Comparison of ENCODE assay signal across 9 cellular contexts in genomic region chr9:113564804-113565237, GRCh38.
DNase-seq lines count a peak whose midpoint lies in the region; ATAC-seq and TF ChIP-seq lines count a peak whose summit lies in the region.
"Had no signal": no experiment of that assay in that cellular context is flagged by ENCODE, and none has a peak within 500 bp of the region (broad histone marks: within the 10 kb centered on the region; RNA-seq: fewer than 3 reads in every experiment).

No MANE protein-coding gene starts in this region.

- no peak overlapping the region for H3K27ac ChIP-seq in ectodermal cell (ENCODE audit: insufficient read depth, low read depth, low read length, poor library complexity, severe bottlenecking)
- peak overlapping the region; percentile 78 for H3K27ac ChIP-seq in lower lobe of right lung
- H3K27ac ChIP-seq in temporal lobe (ENCODE audit: low read depth, low read length), result peak overlapping the region; percentile 83

- H3K4me3 ChIP-seq in ectodermal cell (ENCODE audit: insufficient read depth, low read depth, low read length) (peak overlapping the region; percentile 26), lower lobe of right lung (peak overlapping the region; percentile 60)

- WGBS in ectodermal cell, 2 experiments, result 4 to 5% methylated on average over 18 of the region's 18 CpGs

- DNase-seq in D341Med (ENCODE audit: low spot score) (peak; percentile 47), NCI-H2171 treated with DMSO at 0.1 percent for 48 hours (lab: John Stamatoyannopoulos, UW) (peak; percentile 53), lower lobe of right lung (peak; percentile 74)

- H3K36me3 ChIP-seq in ectodermal cell (ENCODE audit: control insufficient read depth, insufficient read depth, low read length) (no peaks in the 10 kb centered on the region), lower lobe of right lung (no peaks in the 10 kb centered on the region)

- H3K4me1 ChIP-seq in ectodermal cell (ENCODE audit: control insufficient read depth, insufficient read depth, low read length) (peaks cover 23% of the 10 kb centered on the region), lower lobe of right lung (peaks cover 59% of the 10 kb centered on the region)

- H3K9me3 ChIP-seq in ectodermal cell (ENCODE audit: control insufficient read depth, low read length) (no peaks in the 10 kb centered on the region), lower lobe of right lung (no peaks in the 10 kb centered on the region)

- ATAC-seq in lower lobe of right lung, result peak; percentile 83 to 85
- ATAC-seq in GM18909 (IDR thresholded peaks at IDR 0.05; ENCODE audit: poor library complexity, unreplicated experiment), result no peak
- no peak for ATAC-seq in GM18519 (IDR thresholded peaks at IDR 0.05; ENCODE audit: low FRiP score, unreplicated experiment)
- ATAC-seq in GM21381 (IDR thresholded peaks at IDR 0.05; ENCODE audit: unreplicated experiment), result no peak
- ATAC-seq: naive thymus-derived CD8-positive, alpha-beta T cell had no signal

- H3K27me3 ChIP-seq in ectodermal cell (ENCODE audit: control insufficient read depth, insufficient read depth, low read length, poor library complexity, severe bottlenecking) (peaks cover 6% of the 10 kb centered on the region), lower lobe of right lung (ENCODE audit: low read depth) (no peaks in the 10 kb centered on the region)

- intact Hi-C loops in lower lobe of right lung (cut with DNase I), result no loop called here

- no peak for TF ChIP-seq CTCF in lower lobe of right lung (IDR thresholded peaks at IDR 0.05)

Comparison
In these comparisons a context has a peak if more than half of its experiments do, and no peak if none do; other contexts are left out.
1. ATAC-seq: peak in lower lobe of right lung (2 of 2); none in GM18909 (single experiment), GM18519 (single experiment) and GM21381 (single experiment).
2. Peak in every context shown above with its lines, with median percentiles within 50 percentile points of each other: DNase-seq.